ENCODE assay signal across 15 cellular contexts in genomic region chr11:11701070-11701469, GRCh38.
DNase-seq lines count a peak whose midpoint lies in the region; ATAC-seq, FAIRE-seq and TF ChIP-seq lines count a peak whose summit lies in the region.
"Had no signal": no experiment of that assay in that cellular context is flagged by ENCODE, and none has a peak within 500 bp of the region (broad histone marks: within the 10 kb centered on the region; RNA-seq: fewer than 3 reads in every experiment).

No MANE protein-coding gene starts in this region.

- H3K4me3 ChIP-seq in choroid plexus epithelial cell (ENCODE audit: low read depth, low read length) (no peak overlapping the region), keratinocyte (ENCODE audit: control insufficient read depth in 2 of 3, extremely low read depth in 1 of 3, insufficient read depth in 2 of 3, low read depth in 1 of 3, low read length in 3 of 3) (no peak overlapping the region)
- H3K4me3 ChIP-seq: body of pancreas, thoracic aorta had no signal

- no peak overlapping the region for H3K27ac ChIP-seq in keratinocyte (ENCODE audit: control insufficient read depth, insufficient read depth, low read length)
- H3K27ac ChIP-seq: body of pancreas, thoracic aorta had no signal

- no peaks in the 10 kb centered on the region for H4K20me1 ChIP-seq in keratinocyte (ENCODE audit: control insufficient read depth, extremely low read depth, insufficient read depth, low read length)

- H3K36me3 ChIP-seq in keratinocyte (ENCODE audit: control insufficient read depth in 2 of 2, extremely low read depth in 1 of 2, insufficient read depth in 2 of 2, low read length in 2 of 2) = no peaks in the 10 kb centered on the region
- H3K36me3 ChIP-seq: thoracic aorta had no signal

- H3K9me1 ChIP-seq in keratinocyte (ENCODE audit: control insufficient read depth, extremely low read depth, insufficient read depth, low read length) = no peaks in the 10 kb centered on the region

- TF ChIP-seq CTCF in choroid plexus epithelial cell (conservative IDR thresholded peaks at IDR 0.05; ENCODE audit: low read depth, low read length) (no peak), keratinocyte (optimal IDR thresholded peaks at IDR 0.05 in 1 of 3, IDR thresholded peaks at IDR 0.05 in 1 of 3, conservative IDR thresholded peaks at IDR 0.05 in 1 of 3; ENCODE audit: extremely low read depth in 1 of 3, insufficient read depth in 2 of 3, low read length in 3 of 3) (peak; percentile 56 to 89 (median 72))

- peak overlapping the region; percentile 85 for H2AFZ ChIP-seq in keratinocyte (ENCODE audit: control insufficient read depth, low read length)

- no peak overlapping the region for H3K4me2 ChIP-seq in keratinocyte (ENCODE audit: control insufficient read depth, extremely low read depth, insufficient read depth, low read depth, low read length)

- no peak overlapping the region for H3K9ac ChIP-seq in keratinocyte (ENCODE audit: control insufficient read depth, extremely low read depth, insufficient read depth, low read length)

- dilution Hi-C loops in keratinocyte (cut with MboI; ENCODE audit: extremely low pct_ligation_motif_present, low sequenced_read_pairs) = no loop called here

- ATAC-seq in HG03045 (IDR thresholded peaks at IDR 0.05; ENCODE audit: unreplicated experiment) = no peak
- ATAC-seq in GM21367 (IDR thresholded peaks at IDR 0.05; ENCODE audit: unreplicated experiment) = no peak
- ATAC-seq: body of pancreas had no signal

- DNase-seq in EH (ENCODE audit: low read depth) (peak; percentile 63), LHCN-M2 (ENCODE audit: low read depth) (peak; percentile 61), choroid plexus epithelial cell (ENCODE audit: low read depth) (peak; percentile 2), keratinocyte (ENCODE audit: low read depth, low spot score) (no peak), KBM-7 (no peak), NOMO-1 treated with DMSO at 0.1 percent for 48 hours (lab: John Stamatoyannopoulos, UW; ENCODE audit: unreplicated experiment) (no peak)
- DNase-seq: activated effector memory CD4-positive, alpha-beta T cell treated with anti-CD3 and anti-CD28 coated beads, Interleukin-2, amount 50 U/mL, for 16 hours; body of pancreas; effector memory CD4-positive, alpha-beta T cell; head of caudate nucleus; NCI-H1417 treated with DMSO at 0.1 percent for 48 hours; NCI-H446 had no signal

- no peaks in the 10 kb centered on the region for H3K27me3 ChIP-seq in keratinocyte (ENCODE audit: control insufficient read depth, extremely low read depth, insufficient read depth, low read length)
- H3K27me3 ChIP-seq: body of pancreas had no signal

- peak; percentile 92 for FAIRE-seq in keratinocyte (lab: Jason Lieb, UNC)

- H3K79me2 ChIP-seq in keratinocyte (ENCODE audit: control insufficient read depth, insufficient read depth, low read length) = no peaks in the 10 kb centered on the region

- in situ Hi-C loops in KBM-7 (cut with MboI; ENCODE audit: low pct_unique_long_range_greater_than_20kb, low sequenced_read_pairs) = no loop called here

- H3K9me3 ChIP-seq in keratinocyte (ENCODE audit: control insufficient read depth, low read depth, low read length) = no peaks in the 10 kb centered on the region
- H3K9me3 ChIP-seq: body of pancreas, thoracic aorta had no signal

- peaks cover 6% of the 10 kb centered on the region for H3K4me1 ChIP-seq in keratinocyte (ENCODE audit: control insufficient read depth, extremely low read depth, insufficient read depth, low read length)
- H3K4me1 ChIP-seq: body of pancreas had no signal

Comparison
In these comparisons a context has a peak if more than half of its experiments do, and no peak if none do; other contexts are left out.
1. DNase-seq: peak in EH (single experiment), LHCN-M2 (single experiment) and choroid plexus epithelial cell (single experiment); none in keratinocyte (single experiment), KBM-7 (single experiment) and NOMO-1 treated with DMSO at 0.1 percent for 48 hours (single experiment).